Comparison of ENCODE assay signal across 10 cellular contexts in genomic region chr11:7572001-7572712, GRCh38. TPM values are rescaled to one million over a fixed set of nuclear protein-coding genes. Genes with fewer than 3 reads are reported as not detected.
DNase-seq lines count a peak whose midpoint lies in the region; ATAC-seq and TF ChIP-seq lines count a peak whose summit lies in the region.
"Had no signal": no experiment of that assay in that cellular context is flagged by ENCODE, and none has a peak within 500 bp of the region (broad histone marks: within the 10 kb centered on the region; RNA-seq: fewer than 3 reads in every experiment).

No MANE protein-coding gene starts in this region.

- TF ChIP-seq CTCF in breast epithelium (IDR thresholded peaks at IDR 0.05): peak in 1 of 3 donors; percentile 14
- no peak for TF ChIP-seq CTCF in MCF 10A (IDR thresholded peaks at IDR 0.05; ENCODE audit: unreplicated experiment)
- TF ChIP-seq CTCF in dorsolateral prefrontal cortex (IDR thresholded peaks at IDR 0.05 in 54 of 56, conservative IDR thresholded peaks at IDR 0.05 in 2 of 56; ENCODE audit: low read depth in 1 of 56, partially characterized antibody in 56 of 56): peak in 23 of 56 donors; percentile 3 to 64 (median 18)

- H3K36me3 ChIP-seq in breast epithelium: no peaks in the 10 kb centered on the region
- H3K36me3 ChIP-seq: thoracic aorta had no signal

- H3K27me3 Mint-ChIP-seq in MCF 10A (ENCODE audit: insufficient read depth, unreplicated experiment): no peaks in the 10 kb centered on the region

- H3K4me3 ChIP-seq in breast epithelium: no peak overlapping the region
- H3K4me3 ChIP-seq in dorsolateral prefrontal cortex: no peak overlapping the region
- H3K4me3 ChIP-seq: thoracic aorta had no signal

- H3K27ac ChIP-seq in breast epithelium: peak overlapping the region; percentile 74 to 80
- H3K27ac ChIP-seq in dorsolateral prefrontal cortex: peak overlapping the region; percentile 26 to 99 (median 81)

- peaks cover 17 to 26% of the 10 kb centered on the region in 2 donors for H3K4me1 ChIP-seq in breast epithelium

- no peak overlapping the region for H3K4me3 Mint-ChIP-seq in MCF 10A (ENCODE audit: unreplicated experiment)

- BruUV-seq in MCF 10A (replicated peaks; lab: Mats Ljungman, UMichigan): no TSS peak

- no peak overlapping the region for H3K27ac Mint-ChIP-seq in MCF 10A (ENCODE audit: low read depth, unreplicated experiment)

- no peaks in the 10 kb centered on the region for H3K9me3 ChIP-seq in breast epithelium
- H3K9me3 ChIP-seq: thoracic aorta had no signal

- CTCF ChIA-PET in MCF 10A (lab: Yijun Ruan, JAX): interaction anchor here (0.6 to 14.2 kb wide), 54 partner anchors 8 to 776 kb away, joined by 3 to 488 read pairs (median 8); partner anchors contain the start of genes EIF3F and PPFIBP2
- CTCF ChIA-PET in HEK293T (lab: Yijun Ruan, JAX): interaction anchor here (0.6 to 2.5 kb wide), 11 partner anchors 10 to 1209 kb away, joined by 3 to 24 read pairs (median 4); partner anchors contain the start of gene SYT9

- POLR2A ChIA-PET in MCF 10A (lab: Yijun Ruan, JAX): interaction anchor here (1.0 to 3.1 kb wide), 6 partner anchors 12 to 85 kb away, joined by 3 to 24 read pairs (median 4); no protein-coding TSS in a partner anchor
- POLR2A ChIA-PET in HEK293T (lab: Yijun Ruan, JAX): interaction anchor here (0.9 kb wide), 1 partner anchor 85 kb away, joined by 3 read pairs; no protein-coding TSS in a partner anchor

- TF ChIP-seq POLR2A in breast epithelium (IDR thresholded peaks at IDR 0.05): no peak

- H3K4me1 Mint-ChIP-seq in MCF 10A (ENCODE audit: insufficient read depth, unreplicated experiment): peaks cover 19% of the 10 kb centered on the region

- intact Hi-C loops in breast epithelium (cut with DNase I; ENCODE audit: low total_unique reads): no loop called here
- intact Hi-C loops in MCF 10A (cut with micrococcal nuclease): loop anchor here (5.0 kb wide), 1 partner anchor 415 kb away; the partner anchor contains the start of gene EIF3F
- intact Hi-C loops in dorsolateral prefrontal cortex (cut with DNase I): loop anchor here in 1 of 2 donors (10.0 kb wide), 1 partner anchor 127 kb away; no protein-coding TSS in a partner anchor

- no peaks in the 10 kb centered on the region for H3K9me3 Mint-ChIP-seq in MCF 10A (ENCODE audit: unreplicated experiment)

- DNase-seq in breast epithelium (ENCODE audit: low spot score in 2 of 2): no peak
- no peak for DNase-seq in MCF 10A (ENCODE audit: unreplicated experiment)
- DNase-seq in dorsolateral prefrontal cortex: no peak
- peak; percentile 41 for DNase-seq in myocyte (ENCODE audit: low read depth)
- no peak for DNase-seq in HEK293T (ENCODE audit: extremely low spot score)
- no peak for DNase-seq in NCI-H1092 treated with DMSO at 0.1 percent for 48 hours (lab: John Stamatoyannopoulos, UW)
- DNase-seq in NCI-H748 treated with DMSO at 0.1 percent for 48 hours (lab: John Stamatoyannopoulos, UW): no peak

- ATAC-seq in GM19023 (IDR thresholded peaks at IDR 0.05; ENCODE audit: unreplicated experiment): no peak
- ATAC-seq: activated CD4-positive, CD25-positive, alpha-beta regulatory T cell treated with anti-CD3 and anti-CD28 coated beads, Interleukin-2, amount 50 U/mL, for 24 hours had no signal

- H3K27me3 ChIP-seq in breast epithelium (no peaks in the 10 kb centered on the region), dorsolateral prefrontal cortex (no peaks in the 10 kb centered on the region)

- peaks cover 4% of the 10 kb centered on the region for H3K36me3 Mint-ChIP-seq in MCF 10A (ENCODE audit: insufficient read depth, unreplicated experiment)

TF ChIP-seq in HEK293T, 16 proteins besides CTCF, POLR2A, EP300 and RAD21:
- TF ChIP-seq SUZ12 (IDR thresholded peaks at IDR 0.05) (no peak), ZNF384 (IDR thresholded peaks at IDR 0.05) (no peak), CTBP1 (IDR thresholded peaks at IDR 0.05; ENCODE audit: borderline replicate concordance) (no peak), LEF1 (IDR thresholded peaks at IDR 0.05; ENCODE audit: borderline replicate concordance) (no peak), FOXA1 (IDR thresholded peaks at IDR 0.05) (no peak), HDGF (IDR thresholded peaks at IDR 0.05; ENCODE audit: borderline replicate concordance) (no peak), ARNT (IDR thresholded peaks at IDR 0.05) (no peak), BHLHE40 (IDR thresholded peaks at IDR 0.05; ENCODE audit: borderline replicate concordance) (no peak), SP1 (IDR thresholded peaks at IDR 0.05) (no peak), NFRKB (IDR thresholded peaks at IDR 0.05) (no peak), PKNOX1 (IDR thresholded peaks at IDR 0.05) (no peak), FOXM1 (IDR thresholded peaks at IDR 0.05; ENCODE audit: borderline replicate concordance) (no peak), ELF4 (IDR thresholded peaks at IDR 0.05) (no peak), TARDBP (IDR thresholded peaks at IDR 0.05) (no peak), L3MBTL2 (conservative IDR thresholded peaks at IDR 0.05) (no peak)

RNA-seq across cellular contexts. Expression of gene PPFIBP2, which starts 58.4 kb away (rescaled TPM):
- total RNA-seq in breast epithelium: 10 to 100 TPM; 32.3 to 56.1 (median 43.3) TPM
- 3.5 and 4.3 TPM in 2 replicates for total RNA-seq in MCF 10A (2022)
- 100 to 1,000 TPM in 1 of 120 experiments, 10 to 100 TPM in 119; 14.4 to 115 (median 35.6) TPM for total RNA-seq in dorsolateral prefrontal cortex
- 33.4 and 43.3 TPM in 2 replicates for total RNA-seq in myocyte
- 22.0 TPM for polyA plus RNA-seq in myocyte (2012)
